ENCODE assay signal across 11 cellular contexts in genomic region chr21:28771790-28772501, GRCh38.
A peak's percentile ranks its signal among the peaks of the same experiment; 100 is the strongest.
DNase-seq lines count a peak whose midpoint lies in the region; ATAC-seq and TF ChIP-seq lines count a peak whose summit lies in the region.
"Had no signal": no experiment of that assay in that cellular context is flagged by ENCODE, and none has a peak within 500 bp of the region (broad histone marks: within the 10 kb centered on the region; RNA-seq: fewer than 3 reads in every experiment).

No MANE protein-coding gene starts in this region.

- TF ChIP-seq POLR2A in sigmoid colon (IDR thresholded peaks at IDR 0.05): no peak

- H3K36me3 ChIP-seq in RWPE2 (ENCODE audit: low read depth) (no peaks in the 10 kb centered on the region), sigmoid colon (no peaks in the 10 kb centered on the region)

- 63 to 66% methylated on average over 3 of the region's 3 CpGs for WGBS in sigmoid colon, 2 donors

- H3K9me3 ChIP-seq in RWPE2 (ENCODE audit: severe bottlenecking): no peaks in the 10 kb centered on the region
- no peaks in the 10 kb centered on the region for H3K9me3 ChIP-seq in sigmoid colon

- intact Hi-C loops in sigmoid colon (cut with DNase I): no loop called here

- H3K27me3 ChIP-seq in RWPE2 (ENCODE audit: insufficient read depth, poor library complexity, severe bottlenecking) (peaks cover 2% of the 10 kb centered on the region), sigmoid colon (no peaks in the 10 kb centered on the region)

- TF ChIP-seq CTCF in RWPE2 (IDR thresholded peaks at IDR 0.05; ENCODE audit: poor library complexity, severe bottlenecking) (no peak), fibroblast of villous mesenchyme (IDR thresholded peaks at IDR 0.05; ENCODE audit: insufficient read depth, low read depth, low read length) (no peak), sigmoid colon (IDR thresholded peaks at IDR 0.05) (no peak)

- ATAC-seq in RWPE2 (ENCODE audit: low read depth): peak; percentile 73

- H3K4me1 ChIP-seq in RWPE2 (ENCODE audit: insufficient read depth, poor library complexity, severe bottlenecking) (peaks cover 3% of the 10 kb centered on the region), sigmoid colon (peaks cover 0 to 53% (median 35%) of the 10 kb centered on the region in 4 donors)

- TF ChIP-seq EP300 in sigmoid colon (IDR thresholded peaks at IDR 0.05): peak in 3 of 4 donors; percentile 29 to 75 (median 43)

- no peak overlapping the region for H3K27ac ChIP-seq in RWPE2 (ENCODE audit: poor library complexity, severe bottlenecking)
- H3K27ac ChIP-seq in sigmoid colon: peak overlapping the region; percentile 69 to 86 (median 80)
- H3K27ac ChIP-seq: KMS-11 had no signal

- no peak overlapping the region for H3K4me3 ChIP-seq in RWPE2 (ENCODE audit: severe bottlenecking)
- peak overlapping the region; percentile 45 for H3K4me3 ChIP-seq in fibroblast of villous mesenchyme (ENCODE audit: low read depth, low read length)
- H3K4me3 ChIP-seq in sigmoid colon: peak overlapping the region in 1 of 4 donors; percentile 33

- peak; percentile 96 for DNase-seq in EH (ENCODE audit: low read depth)
- no peak for DNase-seq in RWPE2 (ENCODE audit: low spot score)
- DNase-seq in fibroblast of villous mesenchyme (ENCODE audit: low read depth): peak; percentile 97
- DNase-seq in sigmoid colon: no peak
- no peak for DNase-seq in activated gamma-delta T cell treated with Interleukin-2 at 50 U/mL for 16 hours
- DNase-seq in SK-N-DZ (ENCODE audit: low spot score): no peak
- no peak for DNase-seq in stimulated activated CD8-positive, alpha-beta memory T cell treated with anti-CD3 and anti-CD28 coated beads, Interleukin-4, amount 100 ng/mL, for 48 hours
- no peak for DNase-seq in NOMO-1 treated with DMSO at 0.1 percent for 48 hours (lab: John Stamatoyannopoulos, UW; ENCODE audit: unreplicated experiment)
- DNase-seq: naive B cell, RPMI8226 had no signal

Comparison
In these comparisons a context has a peak if more than half of its experiments do, and no peak if none do; other contexts are left out.
1. DNase-seq: peak in EH (single experiment) and fibroblast of villous mesenchyme (single experiment); none in RWPE2 (single experiment), sigmoid colon (single experiment), activated gamma-delta T cell treated with Interleukin-2 at 50 U/mL for 16 hours (single experiment), SK-N-DZ (single experiment), stimulated activated CD8-positive, alpha-beta memory T cell treated with anti-CD3 and anti-CD28 coated beads, Interleukin-4, amount 100 ng/mL, for 48 hours (single experiment) and NOMO-1 treated with DMSO at 0.1 percent for 48 hours (single experiment).